In genomic region chr19:41597600-41598041, GRCh38 we compare ENCODE assay signal across 8 cellular contexts. TPM values are rescaled to one million over a fixed set of nuclear protein-coding genes. Genes with fewer than 3 reads are reported as not detected.
DNase-seq lines count a peak whose midpoint lies in the region; ATAC-seq and TF ChIP-seq lines count a peak whose summit lies in the region.

No MANE protein-coding gene starts in this region.

- ATAC-seq in GM23338 (peak; percentile 78), left colon (peak; percentile 86), GM21717 (IDR thresholded peaks at IDR 0.05; ENCODE audit: unreplicated experiment) (no peak)
- peak; percentile 74 to 87 for ATAC-seq in activated CD4-positive, CD25-positive, alpha-beta regulatory T cell treated with anti-CD3 and anti-CD28 coated beads, Interleukin-2, amount 50 U/mL, for 24 hours

- H3F3A ChIP-seq in GM23338 (replicated peaks; ENCODE audit: low read depth), result no peaks in the 10 kb centered on the region

- no peak overlapping the region for H3K4me3 ChIP-seq in GM23338

- peaks cover 65% of the 10 kb centered on the region for H3K27me3 ChIP-seq in GM23338 (ENCODE audit: insufficient read depth)

- H3K36me3 Mint-ChIP-seq in CD14-positive monocyte (no peaks in the 10 kb centered on the region), GM23338 (ENCODE audit: low read depth) (no peaks in the 10 kb centered on the region)

- intact Hi-C loops in CD14-positive monocyte (cut with micrococcal nuclease) (no loop called here), left colon (cut with DNase I, micrococcal nuclease) (no loop called here)

- H3K27ac ChIP-seq in GM23338 (ENCODE audit: low read depth), result no peak overlapping the region

- H3K4me3 Mint-ChIP-seq in CD14-positive monocyte (peak overlapping the region in 1 of 2 donors; percentile 51), GM23338 (no peak overlapping the region)

- H3K27ac Mint-ChIP-seq in CD14-positive monocyte (peak overlapping the region in 1 of 7 donors; percentile 73), GM23338 (no peak overlapping the region)

- H2AFZ ChIP-seq in GM23338, result no peak overlapping the region

- TF ChIP-seq CTCF in CD14-positive monocyte (IDR thresholded peaks at IDR 0.05) (peak; percentile 94), GM23338 (conservative IDR thresholded peaks at IDR 0.05; ENCODE audit: low read depth in 2 of 2) (peak; percentile 91 to 96)

- DNase-seq in CD14-positive monocyte (ENCODE audit: low spot score) (peak; percentile 74), GM23338 (ENCODE audit: low spot score) (peak; percentile 87), NCI-H345 (lab: John Stamatoyannopoulos, UW) (peak; percentile 57), left colon (peak; percentile 42 to 76)
- peak; percentile 67 for DNase-seq in central memory CD4-positive, alpha-beta T cell
- peak; percentile 58 to 68 for DNase-seq in stimulated activated CD4-positive, alpha-beta T cell treated with anti-CD3 and anti-CD28 coated beads, Interleukin-4, amount 100 ng/mL, for 4 hours

- H3K4me1 Mint-ChIP-seq in CD14-positive monocyte (peaks cover 26% of the 10 kb centered on the region), GM23338 (peaks cover 16% of the 10 kb centered on the region)

- H3K27me3 Mint-ChIP-seq in CD14-positive monocyte (ENCODE audit: low read depth in 3 of 3), result peaks cover 9 to 12% (median 11%) of the 10 kb centered on the region in 3 donors
- H3K27me3 Mint-ChIP-seq in GM23338 (ENCODE audit: insufficient read depth, low read depth, poor library complexity), result peaks cover 23% of the 10 kb centered on the region

- no peak overlapping the region for H3K4me2 ChIP-seq in GM23338

- H3K36me3 ChIP-seq in GM23338 (ENCODE audit: insufficient read depth), result no peaks in the 10 kb centered on the region

- H3K79me2 ChIP-seq in GM23338 (replicated peaks; ENCODE audit: insufficient read depth), result no peaks in the 10 kb centered on the region

- H3K9me3 Mint-ChIP-seq in CD14-positive monocyte, result peaks cover 0 to 1% (median 0%) of the 10 kb centered on the region in 7 donors
- H3K9me3 Mint-ChIP-seq in GM23338, result no peaks in the 10 kb centered on the region

- H3K4me1 ChIP-seq in GM23338 (ENCODE audit: insufficient read depth), result peaks cover 13% of the 10 kb centered on the region

- H3K9me2 ChIP-seq in GM23338 (ENCODE audit: insufficient read depth), result no peaks in the 10 kb centered on the region

- H4K20me1 ChIP-seq in GM23338 (replicated peaks; ENCODE audit: insufficient read depth), result no peaks in the 10 kb centered on the region; the same call in 1 of the 2 replicates

TF ChIP-seq in GM23338, 12 proteins besides CTCF, POLR2A, EP300 and RAD21 (continues in another document):
- TF ChIP-seq EZH2 (IDR thresholded peaks at IDR 0.05; ENCODE audit: low read depth, unreplicated experiment) (no peak), POLR2AphosphoS5 (IDR thresholded peaks at IDR 0.05; ENCODE audit: low read depth) (no peak), ZNF114 (CRISPR knock-in tag; IDR thresholded peaks at IDR 0.05) (no peak), JUNB (IDR thresholded peaks at IDR 0.05; ENCODE audit: unreplicated experiment) (no peak), ZNF331 (CRISPR knock-in tag; IDR thresholded peaks at IDR 0.05; ENCODE audit: low read depth) (no peak), NANOG (IDR thresholded peaks at IDR 0.05; ENCODE audit: borderline replicate concordance) (no peak), ZNF462 (CRISPR knock-in tag; IDR thresholded peaks at IDR 0.05) (no peak), CREB1 (CRISPR knock-in tag; IDR thresholded peaks at IDR 0.05; ENCODE audit: low read depth) (no peak), ETS1 (IDR thresholded peaks at IDR 0.05) (no peak)

RNA-seq across cellular contexts. Expression of gene CEACAM21, which starts 21.7 kb away (rescaled TPM):
- polyA plus RNA-seq in CD14-positive monocyte (1 to 10 TPM; 4.1 to 6.4 TPM), GM23338 (2016; fragmentation: Nextera tagmentation; extraction: Ambion mirVana) (not detected in 2 replicates)
- not detected in 2 replicates for total RNA-seq in GM23338 (2014; rRNA removed; shearing (Covaris generic))
- 1 to 10 TPM in 1 of 2 donors, not detected in 1; 1.5 TPM for total RNA-seq in left colon

RNA-seq across cellular contexts. Expression of gene CEACAM4, which starts 29.3 kb away (rescaled TPM):
- polyA plus RNA-seq in CD14-positive monocyte (10 to 100 TPM; 23.1 to 27.5 TPM), GM23338 (2016; fragmentation: Nextera tagmentation; extraction: Ambion mirVana) (not detected in 2 replicates)
- total RNA-seq in GM23338 (2014; rRNA removed; shearing (Covaris generic)), result not detected in 2 replicates
- under 1 TPM; 0.22 to 0.24 TPM for total RNA-seq in left colon
